15 cellular contexts compared by ENCODE assay signal in genomic region chr17:3556239-3556904, GRCh38.
"Had no signal": no experiment of that assay in that cellular context is flagged by ENCODE, and none has a peak within 500 bp of the region (broad histone marks: within the 10 kb centered on the region; RNA-seq: fewer than 3 reads in every experiment).

No MANE protein-coding gene starts in this region.

- H3K9me3 ChIP-seq: ascending aorta, esophagus muscularis mucosa, left ventricle myocardium inferior, pancreas, tibial nerve, vagina had no signal

- H3K4me1 Mint-ChIP-seq: neural crest cell had no signal

- H3K27ac ChIP-seq: ascending aorta, esophagus muscularis mucosa, left ventricle myocardium inferior, pancreas, tibial nerve, vagina had no signal

- H3K4me3 ChIP-seq: ascending aorta, esophagus muscularis mucosa, left ventricle myocardium inferior, pancreas, tibial nerve had no signal

- ATAC-seq: activated CD8-positive, alpha-beta T cell treated with anti-CD3 and anti-CD28 coated beads, Interleukin-2, amount 10 ng/mL, durations not matched to agents 7 days and 5 days; activated naive CD8-positive, alpha-beta T cell treated with anti-CD3 and anti-CD28 coated beads, Interleukin-2, amount 50 U/mL, for 24 hours had no signal

- H3K9me3 Mint-ChIP-seq: activated naive CD8-positive, alpha-beta T cell treated with anti-CD3 and anti-CD28 coated beads, Interleukin-2, amount 50 U/mL, for 24 hours; neural crest cell had no signal

- H3K27ac Mint-ChIP-seq: activated CD8-positive, alpha-beta T cell treated with anti-CD3 and anti-CD28 coated beads, Interleukin-2, amount 10 ng/mL, durations not matched to agents 7 days and 5 days; activated naive CD8-positive, alpha-beta T cell treated with anti-CD3 and anti-CD28 coated beads, Interleukin-2, amount 50 U/mL, for 24 hours had no signal

- H3K27me3 ChIP-seq: ascending aorta, pancreas, tibial nerve, vagina had no signal

- H3K4me3 Mint-ChIP-seq: activated CD8-positive, alpha-beta T cell treated with anti-CD3 and anti-CD28 coated beads, Interleukin-2, amount 10 ng/mL, durations not matched to agents 7 days and 5 days; activated naive CD8-positive, alpha-beta T cell treated with anti-CD3 and anti-CD28 coated beads, Interleukin-2, amount 50 U/mL, for 24 hours; neural crest cell had no signal

- DNase-seq: activated CD4-positive, alpha-beta T cell treated with anti-CD3 and anti-CD28 coated beads for 1 hour; activated CD8-positive, alpha-beta T cell treated with anti-CD3 and anti-CD28 coated beads, Interleukin-2, amount 10 ng/mL, durations not matched to agents 7 days and 5 days; activated naive CD4-positive, alpha-beta T cell treated with Interleukin-2 at 50 U/mL for 16 hours; activated naive CD8-positive, alpha-beta T cell treated with anti-CD3 and anti-CD28 coated beads, Interleukin-2, amount 50 U/mL, for 24 hours; head of caudate nucleus; left ventricle myocardium inferior; mesendoderm; retina; T-helper 9 cell had no signal
